In the genomic region with DNA sequence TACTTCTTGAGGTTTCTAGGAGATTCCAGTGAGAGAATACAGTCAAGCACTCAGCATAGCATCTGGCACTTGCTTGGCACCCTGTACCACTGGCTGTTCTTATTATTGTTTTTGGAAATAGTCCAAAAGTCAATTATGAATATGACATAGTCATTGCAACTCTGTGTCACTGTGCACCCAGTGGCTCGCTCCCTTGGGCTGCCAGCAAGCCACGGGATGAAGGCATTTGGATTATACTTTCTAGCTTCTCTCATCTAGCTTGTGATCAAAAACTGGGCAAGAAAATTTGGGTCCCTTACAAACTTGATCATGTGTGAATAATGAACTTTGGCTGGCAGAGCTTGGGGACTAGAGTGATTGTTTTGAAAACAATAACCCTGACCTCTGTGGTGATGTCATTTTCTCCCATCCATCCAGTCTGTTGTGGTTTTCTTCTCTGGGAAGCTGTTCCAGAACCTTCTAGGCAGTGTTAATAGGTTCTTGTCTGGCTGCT, we compare ENCODE assay signal across 12 cellular contexts. TPM values are rescaled to one million over a fixed set of nuclear protein-coding genes. Genes with fewer than 3 reads are reported as not detected.
A peak's percentile ranks its signal among the peaks of the same experiment; 100 is the strongest.
DNase-seq lines count a peak whose midpoint lies in the region; ATAC-seq and TF ChIP-seq lines count a peak whose summit lies in the region.
"Had no signal": no experiment of that assay in that cellular context is flagged by ENCODE, and none has a peak within 500 bp of the region (broad histone marks: within the 10 kb centered on the region; RNA-seq: fewer than 3 reads in every experiment).

No MANE protein-coding gene starts in this region.

- H3K27me3 ChIP-seq in gastrocnemius medialis: no peaks in the 10 kb centered on the region
- H3K27me3 ChIP-seq: tibial nerve had no signal

- ATAC-seq in gastrocnemius medialis (peak; percentile 36 to 55), HG03196 (IDR thresholded peaks at IDR 0.05; ENCODE audit: unreplicated experiment) (no peak), GM21526 (IDR thresholded peaks at IDR 0.05; ENCODE audit: low FRiP score, unreplicated experiment) (no peak)
- ATAC-seq: T-helper 17 cell had no signal

- intact Hi-C loops in gastrocnemius medialis (cut with DNase I; ENCODE audit: low total_unique reads): no loop called here

- no peaks in the 10 kb centered on the region for H3K36me3 Mint-ChIP-seq in activated T-cell treated with anti-CD3 and anti-CD28 coated beads, Interleukin-2, amount 50 U/mL, for 24 hours (ENCODE audit: low read depth)

- in situ Hi-C loops in gastrocnemius medialis (cut with MboI; ENCODE audit: low sequenced_read_pairs in 4 of 4): no loop called here

- H3K9me3 ChIP-seq in gastrocnemius medialis: no peaks in the 10 kb centered on the region
- H3K9me3 ChIP-seq: tibial nerve had no signal

- no peak overlapping the region for H3K27ac ChIP-seq in gastrocnemius medialis
- H3K27ac ChIP-seq: tibial nerve had no signal

- no peak overlapping the region for H3K27ac Mint-ChIP-seq in activated T-cell treated with anti-CD3 and anti-CD28 coated beads, Interleukin-2, amount 50 U/mL, for 24 hours
- H3K27ac Mint-ChIP-seq: activated naive CD4-positive, alpha-beta T cell treated with anti-CD3 and anti-CD28 coated beads for 36 hours; T-helper 17 cell had no signal

- no peaks in the 10 kb centered on the region for H3K36me3 ChIP-seq in gastrocnemius medialis
- H3K36me3 ChIP-seq: tibial nerve had no signal

- H3K4me3 ChIP-seq in fibroblast of pulmonary artery (replicated peaks; ENCODE audit: low read depth, low read length): no peak overlapping the region
- no peak overlapping the region for H3K4me3 ChIP-seq in gastrocnemius medialis
- H3K4me3 ChIP-seq: tibial nerve had no signal

- no peak for TF ChIP-seq CTCF in fibroblast of pulmonary artery (IDR thresholded peaks at IDR 0.05; ENCODE audit: low read length, missing control alignments)
- TF ChIP-seq CTCF in gastrocnemius medialis (IDR thresholded peaks at IDR 0.05 in 4 of 5, conservative IDR thresholded peaks at IDR 0.05 in 1 of 5): no peak

- H3K27me3 Mint-ChIP-seq in activated T-cell treated with anti-CD3 and anti-CD28 coated beads, Interleukin-2, amount 50 U/mL, for 24 hours: no peaks in the 10 kb centered on the region
- H3K27me3 Mint-ChIP-seq: T-helper 17 cell had no signal

- no peaks in the 10 kb centered on the region for H3K4me1 Mint-ChIP-seq in activated T-cell treated with anti-CD3 and anti-CD28 coated beads, Interleukin-2, amount 50 U/mL, for 24 hours (ENCODE audit: low read depth)
- H3K4me1 Mint-ChIP-seq: T-helper 17 cell had no signal

- TF ChIP-seq POLR2A in gastrocnemius medialis (IDR thresholded peaks at IDR 0.05): no peak

- H3K4me1 ChIP-seq in gastrocnemius medialis: peaks cover 14 to 16% of the 10 kb centered on the region in 2 donors

- no peak overlapping the region for H3K4me3 Mint-ChIP-seq in activated T-cell treated with anti-CD3 and anti-CD28 coated beads, Interleukin-2, amount 50 U/mL, for 24 hours
- H3K4me3 Mint-ChIP-seq: activated naive CD4-positive, alpha-beta T cell treated with anti-CD3 and anti-CD28 coated beads for 36 hours; T-helper 17 cell had no signal

- H3K9me3 Mint-ChIP-seq in activated T-cell treated with anti-CD3 and anti-CD28 coated beads, Interleukin-2, amount 50 U/mL, for 24 hours: peaks cover 8% of the 10 kb centered on the region

- DNase-seq in GM04504 (ENCODE audit: low read depth) (peak; percentile 42), NCI-H524 treated with DMSO at 0.1 percent for 48 hours (lab: John Stamatoyannopoulos, UW) (peak; percentile 11), fibroblast of pulmonary artery (ENCODE audit: low read depth) (peak; percentile 20), gastrocnemius medialis (no peak), NK-92 (lab: John Stamatoyannopoulos, UW; ENCODE audit: unreplicated experiment) (no peak)
- DNase-seq in activated T-cell treated with anti-CD3 and anti-CD28 coated beads, Interleukin-2, amount 50 U/mL, for 24 hours: no peak
- DNase-seq: activated naive CD4-positive, alpha-beta T cell treated with anti-CD3 and anti-CD28 coated beads for 36 hours; IMR-90; T-helper 17 cell had no signal

RNA-seq across cellular contexts. Expression of gene LIMCH1, which starts 32.8 kb away (rescaled TPM):
- 10 to 100 TPM; 36.2 to 71.4 (median 52.1) TPM for total RNA-seq in gastrocnemius medialis
- total RNA-seq: activated naive CD4-positive, alpha-beta T cell treated with anti-CD3 and anti-CD28 coated beads for 36 hours; T-helper 17 cell had no signal

Comparison
In these comparisons a context has a peak if more than half of its experiments do, and no peak if none do; other contexts are left out.
1. DNase-seq: peak in GM04504 (single experiment), NCI-H524 treated with DMSO at 0.1 percent for 48 hours (single experiment) and fibroblast of pulmonary artery (single experiment); none in gastrocnemius medialis (0 of 2), activated T-cell treated with anti-CD3 and anti-CD28 coated beads, Interleukin-2, amount 50 U/mL, for 24 hours (single experiment) and NK-92 (single experiment).
2. ATAC-seq: peak in gastrocnemius medialis (2 of 2); none in HG03196 (single experiment) and GM21526 (single experiment).